8 cellular contexts compared by ENCODE assay signal in genomic region chr17:45490198-45490597, GRCh38. TPM values are rescaled to one million over a fixed set of nuclear protein-coding genes. Genes with fewer than 3 reads are reported as not detected.
A peak's percentile ranks its signal among the peaks of the same experiment; 100 is the strongest.
DNase-seq lines count a peak whose midpoint lies in the region; ATAC-seq and TF ChIP-seq lines count a peak whose summit lies in the region.
"Not testable (repeated sequence)": the region's sequence is repeated elsewhere in the genome, so short reads cannot be mapped to it uniquely, and the experiment has no call there.

No MANE protein-coding gene starts in this region.

- intact Hi-C loops in activated CD4-positive, alpha-beta T cell treated with anti-CD3 and anti-CD28 coated beads for 36 hours (cut with DNase I, micrococcal nuclease) = loop anchor here in 1 of 2 experiments (2.0 kb wide), 1 partner anchor 95 kb away; no protein-coding TSS in a partner anchor
- intact Hi-C loops in colonic mucosa (cut with DNase I); upper lobe of right lung (cut with DNase I): not testable (repeated sequence)

- H3K9me3 ChIP-seq in H9 (ENCODE audit: control insufficient read depth, low read depth, low read length); HUES64 (ENCODE audit: insufficient read depth, low read depth, low read length); colonic mucosa; neuron (ENCODE audit: low read length); upper lobe of right lung: not testable (repeated sequence)

- DNase-seq in H9 (peak; percentile 41), colonic mucosa (peak; percentile 58)
- DNase-seq in activated CD4-positive, alpha-beta T cell treated with anti-CD3 and anti-CD28 coated beads for 36 hours = peak; percentile 35
- DNase-seq in upper lobe of right lung = not testable (repeated sequence)

- not testable (repeated sequence) for H2AFZ ChIP-seq in H9 (ENCODE audit: low read length)
- peak overlapping the region; percentile 54 for H2AFZ ChIP-seq in neuron (ENCODE audit: low read depth, low read length)

- not testable (repeated sequence) for H3K27me3 Mint-ChIP-seq in H9 (ENCODE audit: low read depth); activated CD4-positive, alpha-beta T cell treated with anti-CD3 and anti-CD28 coated beads for 36 hours

- not testable (repeated sequence) for H3K36me3 ChIP-seq in HUES64 (ENCODE audit: insufficient read depth, low read length); colonic mucosa; neuron (ENCODE audit: insufficient read depth, low read length); upper lobe of right lung

- H3K14ac ChIP-seq in H9 (ENCODE audit: insufficient read depth, low read length) = not testable (repeated sequence)

- H2BK20ac ChIP-seq in H9 (ENCODE audit: low read depth, low read length, poor library complexity, severe bottlenecking) = not testable (repeated sequence)

- H4K91ac ChIP-seq in H9 (ENCODE audit: insufficient read length, low read depth, low read length) = not testable (repeated sequence)

- CTCF ChIA-PET in activated CD4-positive, alpha-beta T cell treated with anti-CD3 and anti-CD28 coated beads for 36 hours (lab: Charles Lee) = not testable (repeated sequence)

- not testable (repeated sequence) for H3T11ph ChIP-seq in H9 (ENCODE audit: low read length)

- not testable (repeated sequence) for H3K4me1 ChIP-seq in H9 (ENCODE audit: insufficient read depth, low read length); HUES64 (ENCODE audit: insufficient read depth, low read length); colonic mucosa; neuron (ENCODE audit: insufficient read depth, low read length)
- H3K4me1 ChIP-seq in upper lobe of right lung = peaks cover 13% of the 10 kb centered on the region

- not testable (repeated sequence) for H3K18ac ChIP-seq in H9 (ENCODE audit: insufficient read length, low read depth, low read length)

- H3K56ac ChIP-seq in H9 (ENCODE audit: insufficient read length, low read depth, low read length) = not testable (repeated sequence)

- H2BK120ac ChIP-seq in H9 (ENCODE audit: low read depth, low read length, poor library complexity, severe bottlenecking) = not testable (repeated sequence)

- H3K23ac ChIP-seq in H9 (ENCODE audit: insufficient read length, low read depth, low read length) = not testable (repeated sequence)

- H3K79me1 ChIP-seq in H9 (ENCODE audit: insufficient read depth, low read depth, low read length, poor library complexity, severe bottlenecking) = not testable (repeated sequence)

- not testable (repeated sequence) for H3K9ac ChIP-seq in H9 (ENCODE audit: extremely low read depth, insufficient read length, low read length); HUES64 (ENCODE audit: low read depth, low read length)
- peak overlapping the region; percentile 46 to 79 for H3K9ac ChIP-seq in colonic mucosa (ENCODE audit: low read depth in 2 of 2, low read length in 2 of 2)

- H2AK5ac ChIP-seq in H9 (ENCODE audit: insufficient read length, low read length) = not testable (repeated sequence)

- H3K27me3 ChIP-seq in H9 (ENCODE audit: insufficient read depth, low read length); HUES64 (ENCODE audit: insufficient read depth, low read length); colonic mucosa; neuron (ENCODE audit: insufficient read depth, low read length); upper lobe of right lung: not testable (repeated sequence)

- H3K4me2 ChIP-seq in H9 (ENCODE audit: insufficient read depth, insufficient read length, low read length) = peak overlapping the region; percentile 64

- not testable (repeated sequence) for H2BK15ac ChIP-seq in H9 (ENCODE audit: low read depth, low read length)

- H3K4me1 Mint-ChIP-seq in H9 = not testable (repeated sequence)
- H3K4me1 Mint-ChIP-seq in activated CD4-positive, alpha-beta T cell treated with anti-CD3 and anti-CD28 coated beads for 36 hours = peaks cover 22% of the 10 kb centered on the region

- H3K4me3 Mint-ChIP-seq in H9 = peak overlapping the region; percentile 88 to 92
- H3K4me3 Mint-ChIP-seq in activated CD4-positive, alpha-beta T cell treated with anti-CD3 and anti-CD28 coated beads for 36 hours = peak overlapping the region; percentile 86

- H3K9me3 Mint-ChIP-seq in H9; activated CD4-positive, alpha-beta T cell treated with anti-CD3 and anti-CD28 coated beads for 36 hours (ENCODE audit: low read depth): not testable (repeated sequence)

- H3K27ac ChIP-seq in H9 (ENCODE audit: insufficient read length, low read depth, low read length); HUES64 (ENCODE audit: low read depth, low read length): not testable (repeated sequence)
- H3K27ac ChIP-seq in colonic mucosa = peak overlapping the region; percentile 87
- peak overlapping the region; percentile 89 for H3K27ac ChIP-seq in upper lobe of right lung

- not testable (repeated sequence) for H4K20me1 ChIP-seq in H9 (ENCODE audit: control insufficient read depth, insufficient read depth, insufficient read length)

- not testable (repeated sequence) for H3K23me2 ChIP-seq in H9 (ENCODE audit: insufficient read length, low read depth, low read length, poor library complexity, severe bottlenecking)

- not testable (repeated sequence) for H3K36me3 Mint-ChIP-seq in H9 (ENCODE audit: insufficient read depth in 1 of 3, low read depth in 3 of 3); activated CD4-positive, alpha-beta T cell treated with anti-CD3 and anti-CD28 coated beads for 36 hours (ENCODE audit: low read depth)

- ATAC-seq in activated CD4-positive, alpha-beta T cell treated with anti-CD3 and anti-CD28 coated beads for 36 hours = peak; percentile 5
- peak; percentile 50 for ATAC-seq in upper lobe of right lung

- H4K8ac ChIP-seq in H9 (replicated peaks; ENCODE audit: insufficient read length, low read depth, low read length) = not testable (repeated sequence)

- H3K4ac ChIP-seq in H9 (ENCODE audit: low read depth, low read length) = not testable (repeated sequence)

- no CpG with 5 or more reads among the region's 30 CpGs for WGBS in H9 (ENCODE audit: extremely low coverage, insufficient read length, low lambda C conversion rate)
- under 1% methylated on average over 21 of the region's 30 CpGs for WGBS in HUES64

- H2BK12ac ChIP-seq in H9 (ENCODE audit: insufficient read length, low read depth, low read length) = not testable (repeated sequence)

- H3K4me3 ChIP-seq in GM12875 (ENCODE audit: low read depth, low read length) = peak overlapping the region; percentile 72
- peak overlapping the region; percentile 67 for H3K4me3 ChIP-seq in HUES64 (ENCODE audit: low read length)
- H3K4me3 ChIP-seq in colonic mucosa = peak overlapping the region; percentile 62
- H3K4me3 ChIP-seq in iPS-11a (ENCODE audit: low read depth, low read length) = peak overlapping the region; percentile 42
- peak overlapping the region; percentile 52 for H3K4me3 ChIP-seq in neuron (ENCODE audit: low read length)
- H3K4me3 ChIP-seq in upper lobe of right lung = peak overlapping the region; percentile 65

- POLR2A ChIA-PET in activated CD4-positive, alpha-beta T cell treated with anti-CD3 and anti-CD28 coated beads for 36 hours (lab: Charles Lee) = not testable (repeated sequence)

- H3K79me2 ChIP-seq in H9 (ENCODE audit: insufficient read depth, low read length) = not testable (repeated sequence)

- not testable (repeated sequence) for H4K5ac ChIP-seq in H9 (ENCODE audit: insufficient read length, low read depth, low read length)

- H2BK5ac ChIP-seq in H9 (ENCODE audit: insufficient read length, low read length) = not testable (repeated sequence)

- H3K27ac Mint-ChIP-seq in H9 = peak overlapping the region in 1 of 3 experiments; percentile 79; a peak in 1 of 7 replicates
- peak overlapping the region; percentile 91 for H3K27ac Mint-ChIP-seq in activated CD4-positive, alpha-beta T cell treated with anti-CD3 and anti-CD28 coated beads for 36 hours

- not testable (repeated sequence) for TF ChIP-seq CTCF in GM12875 (IDR thresholded peaks at IDR 0.05; ENCODE audit: borderline replicate concordance, insufficient read depth, low read depth, low read length); H9 (conservative IDR thresholded peaks at IDR 0.05); colonic mucosa (IDR thresholded peaks at IDR 0.05); upper lobe of right lung (IDR thresholded peaks at IDR 0.05)

RNA-seq across cellular contexts. Expression of gene PLEKHM1, which starts 0.3 kb away (rescaled TPM):
- total RNA-seq in H9 (2021) = 16.5 and 20.7 TPM in 2 replicates
- 4.7 TPM for polyA plus RNA-seq in HUES64 (2013, experiment 1 of 2)
- polyA plus RNA-seq in HUES64 (2013, experiment 2 of 2) = 5.8 TPM
- total RNA-seq in activated CD4-positive, alpha-beta T cell treated with anti-CD3 and anti-CD28 coated beads for 36 hours = 10 to 100 TPM; 20.4 to 21.2 TPM
- total RNA-seq in colonic mucosa = 10 to 100 TPM; 50.7 to 61.3 TPM
- 69.8 TPM for total RNA-seq in upper lobe of right lung

RNA-seq across cellular contexts. Expression of gene ARHGAP27, which starts 57.5 kb away (rescaled TPM):
- total RNA-seq in H9 (2021) (9.9 and 11.4 TPM in 2 replicates), colonic mucosa (100 to 1,000 TPM; 107 to 165 TPM), upper lobe of right lung (73.8 TPM)
- polyA plus RNA-seq in HUES64 (2013, experiment 1 of 2) = 4.2 TPM
- 4.3 TPM for polyA plus RNA-seq in HUES64 (2013, experiment 2 of 2)
- 10 to 100 TPM; 43.2 to 43.5 TPM for total RNA-seq in activated CD4-positive, alpha-beta T cell treated with anti-CD3 and anti-CD28 coated beads for 36 hours
